Comparison of ENCODE assay signal across 17 cellular contexts in genomic region chr20:23095504-23095903, GRCh38. TPM values are rescaled to one million over a fixed set of nuclear protein-coding genes. Genes with fewer than 3 reads are reported as not detected.
"Had no signal": no experiment of that assay in that cellular context is flagged by ENCODE, and none has a peak within 500 bp of the region (broad histone marks: within the 10 kb centered on the region; RNA-seq: fewer than 3 reads in every experiment).

No MANE protein-coding gene starts in this region.

- H3K27me3 ChIP-seq: esophagus muscularis mucosa, upper lobe of left lung had no signal

- H3K9me3 ChIP-seq: esophagus muscularis mucosa, mucosa of descending colon, thoracic aorta, upper lobe of left lung had no signal

- H3K36me3 ChIP-seq: esophagus muscularis mucosa, thoracic aorta, upper lobe of left lung had no signal

- DNase-seq: activated CD4-positive, alpha-beta T cell treated with anti-CD3 and anti-CD28 coated beads, Interleukin-2, amount 50 U/mL, for 4 hours; activated gamma-delta T cell treated with Interleukin-2 at 50 U/mL for 16 hours; islet precursor cell; mucosa of descending colon; naive B cell; small intestine; stimulated activated CD4-positive, alpha-beta T cell treated with anti-CD3 and anti-CD28 coated beads, Interleukin-4, amount 100 ng/mL, for 1 hour; SW 1271; T-helper 2 cell had no signal

- H2AFZ ChIP-seq: hepatocyte had no signal

- H3K79me2 ChIP-seq: hepatocyte had no signal

- H3K4me2 ChIP-seq: hepatocyte had no signal

- H3K4me3 ChIP-seq: esophagus muscularis mucosa, hepatocyte, mucosa of descending colon, thoracic aorta, upper lobe of left lung had no signal

- ATAC-seq: left lobe of liver; mucosa of descending colon; stimulated activated memory B cell treated with anti-CD40 and anti-IgM and Interleukin-4, amounts not matched to agents 10 μg/mL and 1 μg/mL and 100 μg/mL, for 72 hours had no signal

- H3K27ac ChIP-seq: esophagus muscularis mucosa, hepatocyte, thoracic aorta, upper lobe of left lung had no signal

RNA-seq across cellular contexts. Expression of gene CD93, which starts 9.4 kb away (rescaled TPM):
- total RNA-seq: osteoblast, progenitor cell of endocrine pancreas had no signal
